ENCODE assay signal across 2 cellular contexts in genomic region chr4:113623274-113623894, GRCh38.
TF ChIP-seq lines count a peak whose summit lies in the region.

No MANE protein-coding gene starts in this region.

TF ChIP-seq in GM12891, 5 proteins besides CTCF, POLR2A, EP300 and RAD21 (continued from another document):
- no peak for TF ChIP-seq POLR2AphosphoS5 (IDR thresholded peaks at IDR 0.05; ENCODE audit: low read depth, low read length)
- no peak for TF ChIP-seq POU2F2 (IDR thresholded peaks at IDR 0.05; ENCODE audit: low read depth, low read length)
- no peak for TF ChIP-seq SPI1 (IDR thresholded peaks at IDR 0.05; ENCODE audit: low read depth, low read length)
- TF ChIP-seq PAX5 (IDR thresholded peaks at IDR 0.05; ENCODE audit: insufficient read depth, low read length, severe bottlenecking), result no peak

TF ChIP-seq in IMR-90, 13 proteins besides CTCF, POLR2A, EP300 and RAD21:
- TF ChIP-seq, protein P1, sequence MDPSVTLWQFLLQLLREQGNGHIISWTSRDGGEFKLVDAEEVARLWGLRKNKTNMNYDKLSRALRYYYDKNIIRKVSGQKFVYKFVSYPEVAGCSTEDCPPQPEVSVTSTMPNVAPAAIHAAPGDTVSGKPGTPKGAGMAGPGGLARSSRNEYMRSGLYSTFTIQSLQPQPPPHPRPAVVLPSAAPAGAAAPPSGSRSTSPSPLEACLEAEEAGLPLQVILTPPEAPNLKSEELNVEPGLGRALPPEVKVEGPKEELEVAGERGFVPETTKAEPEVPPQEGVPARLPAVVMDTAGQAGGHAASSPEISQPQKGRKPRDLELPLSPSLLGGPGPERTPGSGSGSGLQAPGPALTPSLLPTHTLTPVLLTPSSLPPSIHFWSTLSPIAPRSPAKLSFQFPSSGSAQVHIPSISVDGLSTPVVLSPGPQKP (IDR thresholded peaks at IDR 0.05; ENCODE audit: borderline replicate concordance, low read depth, low read length), result no peak
- TF ChIP-seq CEBPB (IDR thresholded peaks at IDR 0.05; ENCODE audit: low read depth, low read length), result peak; percentile 34; the same call in 1 of the 2 replicates
TF ChIP-seq in IMR-90: peak in this region for 1.
